In the genomic region with DNA sequence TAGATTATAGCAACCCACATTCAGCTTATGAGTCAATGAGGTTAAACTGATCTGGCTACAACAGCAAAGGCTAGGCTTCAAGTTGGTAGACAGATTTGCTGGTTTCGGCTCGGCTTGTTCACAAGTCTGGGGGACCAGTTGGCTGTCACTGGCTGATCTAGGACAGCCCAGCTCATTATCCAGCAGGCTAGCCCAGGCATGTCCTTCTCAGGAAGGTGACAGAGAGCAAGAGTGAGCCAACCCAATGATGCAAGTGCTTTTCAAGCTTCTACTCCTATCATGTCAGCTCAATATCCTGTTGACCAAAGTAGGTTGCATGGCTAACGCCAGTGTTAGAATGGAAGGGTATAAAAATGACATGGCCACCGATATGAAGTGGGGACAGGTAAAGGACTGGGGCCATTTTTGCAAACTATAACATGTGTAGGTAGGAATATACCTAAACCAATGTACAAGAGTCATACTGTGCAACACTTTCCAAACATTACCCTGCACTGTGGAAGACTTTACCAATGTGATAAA, we compare ENCODE assay signal across 21 cellular contexts.
"Had no signal": no experiment of that assay in that cellular context is flagged by ENCODE, and none has a peak within 500 bp of the region (broad histone marks: within the 10 kb centered on the region; RNA-seq: fewer than 3 reads in every experiment).

No MANE protein-coding gene starts in this region.

- ATAC-seq: activated CD4-positive, CD25-positive, alpha-beta regulatory T cell treated with anti-CD3 and anti-CD28 coated beads, Interleukin-2, amount 50 U/mL, for 24 hours; activated CD8-positive, alpha-beta T cell treated with anti-CD3 and anti-CD28 coated beads, Interleukin-2, amount 10 ng/mL, durations not matched to agents 7 days and 5 days had no signal

- H3K27ac Mint-ChIP-seq: activated CD8-positive, alpha-beta T cell treated with anti-CD3 and anti-CD28 coated beads, Interleukin-2, amount 10 ng/mL, durations not matched to agents 7 days and 5 days; activated naive CD4-positive, alpha-beta T cell treated with anti-CD3 and anti-CD28 coated beads, Interleukin-2, amount 50 U/mL, for 24 hours had no signal

- H3K9me3 ChIP-seq: Peyer's patch had no signal

- H3K4me1 ChIP-seq: Peyer's patch had no signal

- DNase-seq: activated CD4-positive, alpha-beta T cell treated with anti-CD3 and anti-CD28 coated beads for 4 hours; activated CD4-positive, alpha-beta T cell treated with anti-CD3 and anti-CD28 coated beads, Interleukin-2, amount 50 U/mL, for 4 hours; activated CD8-positive, alpha-beta memory T cell treated with anti-CD3 and anti-CD28 coated beads, Interleukin-2, amount 50 U/mL, for 48 hours; activated CD8-positive, alpha-beta T cell treated with anti-CD3 and anti-CD28 coated beads, Interleukin-2, amount 10 ng/mL, durations not matched to agents 7 days and 5 days; activated naive CD4-positive, alpha-beta T cell; activated T-cell treated with anti-CD3 and anti-CD28 coated beads, Interleukin-2, amount 50 U/mL, for 1 hour; aorta; KG1; NCI-H1092; NCI-H1417; NCI-H1930; NCI-H510A treated with DMSO at 0.1 percent for 48 hours; NCI-H69; NK-92 treated with Interleukin-12 subunit alpha and Interleukin-12 subunit beta, amount 100 ng/mL, for 24 hours; Peyer's patch; Right ventricle myocardium superior; T-helper 1 cell had no signal

- H3K36me3 ChIP-seq: Peyer's patch had no signal

- H3K4me1 Mint-ChIP-seq: activated naive CD4-positive, alpha-beta T cell treated with anti-CD3 and anti-CD28 coated beads, Interleukin-2, amount 50 U/mL, for 24 hours; central memory CD8-positive, alpha-beta T cell had no signal

- H3K4me3 Mint-ChIP-seq: activated CD8-positive, alpha-beta T cell treated with anti-CD3 and anti-CD28 coated beads, Interleukin-2, amount 10 ng/mL, durations not matched to agents 7 days and 5 days; activated naive CD4-positive, alpha-beta T cell treated with anti-CD3 and anti-CD28 coated beads, Interleukin-2, amount 50 U/mL, for 24 hours; central memory CD8-positive, alpha-beta T cell had no signal

- H3K27me3 ChIP-seq: Peyer's patch had no signal

- H3K9me3 Mint-ChIP-seq: central memory CD8-positive, alpha-beta T cell had no signal

- H3K27ac ChIP-seq: Peyer's patch, RWPE1 had no signal

- H3K36me3 Mint-ChIP-seq: activated naive CD4-positive, alpha-beta T cell treated with anti-CD3 and anti-CD28 coated beads, Interleukin-2, amount 50 U/mL, for 24 hours had no signal

- H3K4me3 ChIP-seq: Peyer's patch had no signal
